Comparison of ENCODE assay signal across 8 cellular contexts in the genomic region with DNA sequence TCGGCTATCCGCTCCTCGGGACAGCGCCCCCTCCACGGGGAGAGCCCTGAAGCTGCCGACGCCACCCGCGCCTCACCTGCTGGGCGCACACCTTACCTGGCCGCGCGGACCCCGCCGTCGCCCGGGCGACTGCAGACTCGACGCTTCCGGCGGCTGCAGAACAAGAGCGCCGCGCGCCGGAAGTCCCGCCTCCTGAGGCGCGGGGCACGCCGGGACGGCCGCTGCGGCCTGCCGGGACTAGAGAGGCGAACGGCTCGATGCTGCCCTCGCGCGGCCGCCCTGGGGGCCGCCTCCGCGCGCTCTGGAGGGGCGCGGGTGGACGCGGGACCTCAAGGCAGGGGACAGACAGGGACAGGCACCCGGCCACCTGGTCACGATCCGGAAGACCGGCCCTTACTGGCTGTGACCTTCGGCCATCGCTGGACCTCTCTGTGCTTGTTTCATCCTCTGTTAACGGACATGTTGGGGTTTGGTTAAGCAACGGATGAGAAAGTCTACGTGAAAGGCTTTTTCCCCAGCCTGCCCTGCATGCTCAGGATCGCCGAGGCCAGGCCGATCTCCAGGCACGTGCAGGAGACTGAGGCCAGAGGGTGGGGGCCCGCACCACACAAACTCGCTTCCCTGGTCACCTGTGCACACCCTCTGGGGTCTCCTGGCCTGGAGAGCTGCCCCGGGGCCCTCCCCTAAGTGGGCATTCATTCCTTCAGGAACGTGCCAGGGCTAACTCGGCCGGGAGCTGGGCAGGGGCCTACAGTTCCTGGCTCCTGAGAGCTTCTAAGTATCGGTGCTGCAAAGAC. TPM values are rescaled to one million over a fixed set of nuclear protein-coding genes. Genes with fewer than 3 reads are reported as not detected.
A peak's percentile ranks its signal among the peaks of the same experiment; 100 is the strongest.
DNase-seq lines count a peak whose midpoint lies in the region; ATAC-seq and TF ChIP-seq lines count a peak whose summit lies in the region.

TSS of gene SNAPC4 (minus strand) at position 133 of the 797 bp plus-strand sequence. CDS start 1,742 bp downstream, outside the sequence.

- peak within 1 kb of the TSS; percentile 51 for H2AFZ ChIP-seq in neural progenitor cell (replicated peaks)

- TF ChIP-seq CTCF in LNCAP (IDR thresholded peaks at IDR 0.05), result peak; percentile 98
- TF ChIP-seq CTCF in neural progenitor cell (IDR thresholded peaks at IDR 0.05), result peak; percentile 90
- TF ChIP-seq CTCF in stomach (IDR thresholded peaks at IDR 0.05), result peak in 5 of 7 experiments; percentile 60 to 96 (median 94)

- H3K4me1 ChIP-seq in neural progenitor cell (no peaks in the 10 kb centered on the region), stomach (peaks cover 12 to 31% (median 26%) of the 10 kb centered on the region in 4 donors)

- 5 to 14% (median 7%) methylated on average over 29 to 71 of the region's 71 CpGs for WGBS in stomach, 5 donors

- peaks cover 18% of the 10 kb centered on the region for H3F3A ChIP-seq in neural progenitor cell (ENCODE audit: low read depth)

- peak within 1 kb of the TSS; percentile 92 for H3K4me3 Mint-ChIP-seq in neural progenitor cell

- H3K9ac ChIP-seq in neural progenitor cell, result peak within 1 kb of the TSS; percentile 84

- DNase-seq in DMS53 treated with DMSO at 0.1 percent for 48 hours (lab: John Stamatoyannopoulos, UW; ENCODE audit: unreplicated experiment) (peak; percentile 77), SHP77 treated with DMSO at 0.1 percent for 48 hours (lab: John Stamatoyannopoulos, UW) (peak; percentile 58), foreskin melanocyte (peak; percentile 69), neural progenitor cell (ENCODE audit: low spot score) (peak; percentile 96), stomach (peak; percentile 89)
- peak; percentile 95 for DNase-seq in activated effector memory CD4-positive, alpha-beta T cell treated with anti-CD3 and anti-CD28 coated beads, Interleukin-2, amount 50 U/mL, for 16 hours

- H3K36me3 ChIP-seq in neural progenitor cell (no peaks in the 10 kb centered on the region), stomach (peaks cover 30 to 73% (median 60%) of the 10 kb centered on the region in 4 donors)

- H3K27ac Mint-ChIP-seq in neural progenitor cell, result peak within 1 kb of the TSS; percentile 39

- no peaks in the 10 kb centered on the region for H3K27me3 ChIP-seq in neural progenitor cell
- H3K27me3 ChIP-seq in stomach, result no peaks in the 10 kb centered on the region

- intact Hi-C loops in stomach (cut with DNase I; ENCODE audit: low total_unique reads), result loop anchor here (10.0 kb wide), 1 partner anchor 65 kb away; no protein-coding TSS in a partner anchor

- H3K79me2 ChIP-seq in neural progenitor cell (ENCODE audit: low read depth), result peaks cover 24% of the 10 kb centered on the region

- ATAC-seq in GM21737 (IDR thresholded peaks at IDR 0.05; ENCODE audit: unreplicated experiment), result peak; percentile 61

- no peaks in the 10 kb centered on the region for H3K9me3 Mint-ChIP-seq in neural progenitor cell

- no peak for TF ChIP-seq EP300 in stomach (IDR thresholded peaks at IDR 0.05)

- H3K27me3 Mint-ChIP-seq in neural progenitor cell (ENCODE audit: insufficient read depth, low read depth), result peaks cover 7% of the 10 kb centered on the region

- peaks cover 14% of the 10 kb centered on the region for H3K4me1 Mint-ChIP-seq in neural progenitor cell

- peaks cover 20% of the 10 kb centered on the region for H3K36me3 Mint-ChIP-seq in neural progenitor cell

- H3K4me3 ChIP-seq in neural progenitor cell (peak within 1 kb of the TSS; percentile 99), stomach (peak within 1 kb of the TSS; percentile 71 to 98 (median 96))

- H3K9me3 ChIP-seq in neural progenitor cell (ENCODE audit: low read depth), result no peaks in the 10 kb centered on the region
- no peaks in the 10 kb centered on the region for H3K9me3 ChIP-seq in stomach

- TF ChIP-seq POLR2A in stomach (IDR thresholded peaks at IDR 0.05), result no peak

- peaks cover 20% of the 10 kb centered on the region for H4K20me1 ChIP-seq in neural progenitor cell (ENCODE audit: low read depth)

- peak within 1 kb of the TSS; percentile 85 for H3K4me2 ChIP-seq in neural progenitor cell

- H3K27ac ChIP-seq in neural progenitor cell (no peak within 1 kb of the TSS), stomach (peak within 1 kb of the TSS in 4 of 5 donors; percentile 55 to 81 (median 68))

RNA-seq across cellular contexts. Expression of gene SNAPC4, which starts in this region (rescaled TPM):
- total RNA-seq in neural progenitor cell (ENCODE audit: low replicate concordance), result 6.8 and 16.5 TPM in 2 replicates
- 10 to 100 TPM in 1 of 5 donors, 1 to 10 TPM in 4; 1.8 to 58.2 (median 5.8) TPM for total RNA-seq in stomach
- 1 to 10 TPM; 2.9 to 4.6 (median 4.1) TPM for polyA plus RNA-seq in stomach
